In the genomic region with DNA sequence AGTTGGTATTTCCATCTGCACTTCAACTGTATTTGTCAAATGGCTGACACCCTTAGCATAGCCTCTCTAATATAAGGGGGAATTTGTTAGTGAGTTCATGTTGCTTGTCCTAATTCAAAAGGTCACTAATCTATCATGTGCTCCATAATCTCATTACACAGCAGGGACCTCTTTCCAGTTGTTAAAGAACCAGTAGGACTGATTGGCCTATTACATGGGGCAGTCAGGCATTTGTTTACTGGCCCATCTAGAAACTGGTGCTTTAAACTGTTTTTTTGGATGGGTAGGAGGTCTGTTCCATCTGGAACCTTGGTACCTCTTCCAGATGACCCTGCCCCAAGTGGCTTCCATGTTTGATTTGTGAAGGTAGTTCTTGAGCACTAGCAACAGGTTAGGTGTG, we compare ENCODE assay signal across 17 cellular contexts.
"Had no signal": no experiment of that assay in that cellular context is flagged by ENCODE, and none has a peak within 500 bp of the region (broad histone marks: within the 10 kb centered on the region; RNA-seq: fewer than 3 reads in every experiment).

No MANE protein-coding gene starts in this region.

- DNase-seq: activated CD4-positive, alpha-beta T cell treated with anti-CD3 and anti-CD28 coated beads, Interleukin-2, amount 10 ng/mL, durations not matched to agents 7 days and 5 days; activated CD8-positive, alpha-beta memory T cell treated with anti-CD3 and anti-CD28 coated beads, Interleukin-2, amount 50 U/mL, for 48 hours; activated gamma-delta T cell; activated T-cell treated with anti-CD3 and anti-CD28 coated beads, Interleukin-2, amount 50 U/mL, for 72 hours; amniotic stem cell; central memory CD4-positive, alpha-beta T cell; colonic mucosa; effector CD8-positive, alpha-beta T cell; gastrocnemius medialis; heart right ventricle; ovary; sigmoid colon; stimulated activated CD4-positive, alpha-beta T cell treated with anti-CD3 and anti-CD28 coated beads, Interleukin-2, amount 100 ng/mL, for 24 hours had no signal

- H3K27me3 Mint-ChIP-seq: brain had no signal

- H3K36me3 Mint-ChIP-seq: activated naive CD8-positive, alpha-beta T cell; brain had no signal

- H3K4me1 Mint-ChIP-seq: activated CD4-positive, alpha-beta T cell treated with anti-CD3 and anti-CD28 coated beads, Interleukin-2, amount 10 ng/mL, durations not matched to agents 7 days and 5 days had no signal

- H3K4me3 Mint-ChIP-seq: activated CD4-positive, alpha-beta T cell treated with anti-CD3 and anti-CD28 coated beads, Interleukin-2, amount 10 ng/mL, durations not matched to agents 7 days and 5 days; activated naive CD8-positive, alpha-beta T cell; activated T-cell treated with anti-CD3 and anti-CD28 coated beads, Interleukin-2, amount 50 U/mL, for 72 hours; brain; neural crest cell; T-helper 2 cell treated with Interferon-gamma antibody and Interleukin-4, amounts not matched to agents 5 μg/mL and 100 μg/mL, for 36 hours had no signal

- ATAC-seq: activated T-cell treated with anti-CD3 and anti-CD28 coated beads, Interleukin-2, amount 50 U/mL, for 72 hours; gastrocnemius medialis had no signal

- H3K4me3 ChIP-seq: colonic mucosa, gastrocnemius medialis, heart right ventricle, ovary, sigmoid colon had no signal

- H3K9me3 Mint-ChIP-seq: activated CD4-positive, alpha-beta T cell treated with anti-CD3 and anti-CD28 coated beads, Interleukin-2, amount 10 ng/mL, durations not matched to agents 7 days and 5 days; activated T-cell treated with anti-CD3 and anti-CD28 coated beads, Interleukin-2, amount 50 U/mL, for 72 hours; brain; neural crest cell; T-helper 2 cell treated with Interferon-gamma antibody and Interleukin-4, amounts not matched to agents 5 μg/mL and 100 μg/mL, for 36 hours had no signal

- H3K27ac Mint-ChIP-seq: activated CD4-positive, alpha-beta T cell treated with anti-CD3 and anti-CD28 coated beads, Interleukin-2, amount 10 ng/mL, durations not matched to agents 7 days and 5 days; activated naive CD8-positive, alpha-beta T cell; activated T-cell treated with anti-CD3 and anti-CD28 coated beads, Interleukin-2, amount 50 U/mL, for 72 hours; T-helper 2 cell treated with Interferon-gamma antibody and Interleukin-4, amounts not matched to agents 5 μg/mL and 100 μg/mL, for 36 hours had no signal
